8 cellular contexts compared by ENCODE assay signal in genomic region chr6:34465551-34466241, GRCh38. TPM values are rescaled to one million over a fixed set of nuclear protein-coding genes. Genes with fewer than 3 reads are reported as not detected.
A peak's percentile ranks its signal among the peaks of the same experiment; 100 is the strongest.
DNase-seq lines count a peak whose midpoint lies in the region; ATAC-seq and TF ChIP-seq lines count a peak whose summit lies in the region.

Gene PACSIN1, plus strand, starts transcription at chr6:34466076. Its CDS starts 60,230 bp downstream, at chr6:34526306.

- ATAC-seq in HG03139 (IDR thresholded peaks at IDR 0.05; ENCODE audit: unreplicated experiment) (no peak), GM19467 (IDR thresholded peaks at IDR 0.05; ENCODE audit: unreplicated experiment) (no peak)

- H3K4me3 ChIP-seq in choroid plexus epithelial cell (ENCODE audit: low read depth, low read length) = peak within 1 kb of the TSS; percentile 29

- H3K27me3 Mint-ChIP-seq in mesothelial cell of epicardium (ENCODE audit: low read depth) = peaks cover 8% of the 10 kb centered on the region

- DNase-seq in activated CD4-positive, alpha-beta T cell treated with anti-CD3 and anti-CD28 coated beads for 48 hours = peak; percentile 32
- no peak for DNase-seq in activated CD4-positive, alpha-beta T cell treated with anti-CD3 and anti-CD28 coated beads for 1 hour
- DNase-seq in NCI-H774 (lab: John Stamatoyannopoulos, UW) = peak; percentile 32
- DNase-seq in choroid plexus epithelial cell (ENCODE audit: low read depth) = no peak
- peak in 1 of 2 experiments; percentile 55 for DNase-seq in mesothelial cell of epicardium (ENCODE audit: low spot score in 2 of 2, unreplicated experiment in 2 of 2)
- no peak for DNase-seq in activated effector memory CD4-positive, alpha-beta T cell treated with Interleukin-2 at 50 U/mL for 16 hours

- TF ChIP-seq CTCF in choroid plexus epithelial cell (conservative IDR thresholded peaks at IDR 0.05; ENCODE audit: low read depth, low read length) (no peak), mesothelial cell of epicardium (IDR thresholded peaks at IDR 0.05; ENCODE audit: unreplicated experiment) (no peak)

- H3K27ac Mint-ChIP-seq in mesothelial cell of epicardium = no peak within 1 kb of the TSS

- H3K4me1 Mint-ChIP-seq in mesothelial cell of epicardium = peaks cover 14% of the 10 kb centered on the region

- peak within 1 kb of the TSS; percentile 69 for H3K4me3 Mint-ChIP-seq in mesothelial cell of epicardium

- no peaks in the 10 kb centered on the region for H3K9me3 Mint-ChIP-seq in mesothelial cell of epicardium

- H3K36me3 Mint-ChIP-seq in mesothelial cell of epicardium = no peaks in the 10 kb centered on the region

RNA-seq across cellular contexts. Expression of gene PACSIN1, which starts in this region (rescaled TPM):
- 3.3 to 4.5 TPM (median 3.6 TPM) in 3 replicates for total RNA-seq in mesothelial cell of epicardium

Comparison
In these comparisons a context has a peak if more than half of its experiments do, and no peak if none do; other contexts are left out.
1. DNase-seq: peak in activated CD4-positive, alpha-beta T cell treated with anti-CD3 and anti-CD28 coated beads for 48 hours (single experiment) and NCI-H774 (single experiment); none in activated CD4-positive, alpha-beta T cell treated with anti-CD3 and anti-CD28 coated beads for 1 hour (single experiment), choroid plexus epithelial cell (single experiment) and activated effector memory CD4-positive, alpha-beta T cell treated with Interleukin-2 at 50 U/mL for 16 hours (single experiment).